8 cellular contexts compared by ENCODE assay signal in genomic region chr15:37096878-37097568, GRCh38. TPM values are rescaled to one million over a fixed set of nuclear protein-coding genes. Genes with fewer than 3 reads are reported as not detected.
A peak's percentile ranks its signal among the peaks of the same experiment; 100 is the strongest.
DNase-seq lines count a peak whose midpoint lies in the region; ATAC-seq and TF ChIP-seq lines count a peak whose summit lies in the region.

No MANE protein-coding gene starts in this region.

- no peak for TF ChIP-seq CTCF in RWPE2 (IDR thresholded peaks at IDR 0.05; ENCODE audit: poor library complexity, severe bottlenecking)
- no peak for TF ChIP-seq CTCF in fibroblast of mammary gland (conservative IDR thresholded peaks at IDR 0.05; ENCODE audit: control insufficient read depth, insufficient read depth, low read depth, low read length)
- TF ChIP-seq CTCF in psoas muscle (IDR thresholded peaks at IDR 0.05): no peak

- H3K4me3 ChIP-seq in RWPE2 (ENCODE audit: severe bottlenecking) (peak overlapping the region; percentile 65), fibroblast of mammary gland (ENCODE audit: control insufficient read depth, low read depth, low read length) (peak overlapping the region; percentile 76), psoas muscle (peak overlapping the region; percentile 89)

- peaks cover 16% of the 10 kb centered on the region for H3K4me1 ChIP-seq in RWPE2 (ENCODE audit: insufficient read depth, poor library complexity, severe bottlenecking)
- H3K4me1 ChIP-seq in psoas muscle: no peaks in the 10 kb centered on the region

- H3K27me3 ChIP-seq in RWPE2 (ENCODE audit: insufficient read depth, poor library complexity, severe bottlenecking) (peaks cover 90% of the 10 kb centered on the region), psoas muscle (ENCODE audit: insufficient read depth in 3 of 3, low read length in 2 of 3) (peaks cover 0 to 16% (median 5%) of the 10 kb centered on the region in 3 donors)

- WGBS in psoas muscle, 3 donors: 54 to 63% (median 54%) methylated on average over 23 of the region's 23 CpGs

- DNase-seq in ELF-1 (ENCODE audit: low read depth, low spot score) (peak; percentile 55), RWPE2 (ENCODE audit: low spot score) (no peak), fibroblast of mammary gland (ENCODE audit: low read depth) (no peak), psoas muscle (no peak), posterior vena cava (ENCODE audit: low spot score) (no peak), RKO (ENCODE audit: low spot score) (no peak), HUDEP-2 (lab: John Stamatoyannopoulos, UW; ENCODE audit: unreplicated experiment in 76 of 76) (no peak)
- DNase-seq in activated CD8-positive, alpha-beta memory T cell treated with anti-CD3 and anti-CD28 coated beads, Interleukin-2, amount 50 U/mL, for 48 hours: no peak

- ATAC-seq in RWPE2 (ENCODE audit: low read depth) (no peak), psoas muscle (no peak)

- H3K36me3 ChIP-seq in RWPE2 (ENCODE audit: low read depth) (no peaks in the 10 kb centered on the region), psoas muscle (ENCODE audit: insufficient read depth in 1 of 2, low read depth in 1 of 2) (peaks cover 0 to 21% of the 10 kb centered on the region in 2 donors)

- intact Hi-C loops in psoas muscle (cut with DNase I) (no loop called here), posterior vena cava (cut with DNase I) (loop anchor here (5.0 to 10.0 kb wide), 3 partner anchors 72 to 592 kb away; no protein-coding TSS in a partner anchor)

- H3K27ac ChIP-seq in RWPE2 (ENCODE audit: poor library complexity, severe bottlenecking) (no peak overlapping the region), psoas muscle (peak overlapping the region; percentile 9)

- H3K9me3 ChIP-seq in RWPE2 (ENCODE audit: severe bottlenecking) (no peaks in the 10 kb centered on the region), psoas muscle (no peaks in the 10 kb centered on the region)

RNA-seq across cellular contexts. Expression of gene MEIS2, which starts 3.3 kb away (rescaled TPM):
- total RNA-seq in psoas muscle: 10 to 100 TPM in 2 of 4 donors, 1 to 10 TPM in 2; 1.9 to 24.3 (median 9.2) TPM
- 1 to 10 TPM in 2 of 3 donors, under 1 TPM in 1; 0.42 to 1.4 (median 1.1) TPM for polyA plus RNA-seq in psoas muscle
- total RNA-seq in posterior vena cava: 10 to 100 TPM; 54.0 to 55.2 TPM

Comparison
In these comparisons a context has a peak if more than half of its experiments do, and no peak if none do; other contexts are left out.
1. intact Hi-C loops: an anchor here in posterior vena cava (5.0 to 10.0 kb wide); none called in psoas muscle.